ENCODE assay signal across 8 cellular contexts in genomic region chr2:104944495-104944894, GRCh38.
A peak's percentile ranks its signal among the peaks of the same experiment; 100 is the strongest.
DNase-seq lines count a peak whose midpoint lies in the region; ATAC-seq and TF ChIP-seq lines count a peak whose summit lies in the region.

No MANE protein-coding gene starts in this region.

- peaks cover 0 to 4% (median 2%) of the 10 kb centered on the region in 4 donors for H3K4me1 ChIP-seq in liver (ENCODE audit: control insufficient read depth in 4 of 4, insufficient read depth in 4 of 4, low read length in 3 of 4)

- peaks cover 0 to 12% (median under 1%) of the 10 kb centered on the region in 4 donors for H3K27me3 ChIP-seq in liver (ENCODE audit: control insufficient read depth in 4 of 4, insufficient read depth in 4 of 4, low read length in 3 of 4)

- TF ChIP-seq CTCF in liver (IDR thresholded peaks at IDR 0.05; ENCODE audit: low read depth, low read length, missing input control) = peak; percentile 63

- no peak for ATAC-seq in GM18861 (IDR thresholded peaks at IDR 0.05; ENCODE audit: unreplicated experiment)
- no peak for ATAC-seq in HG02970 (IDR thresholded peaks at IDR 0.05; ENCODE audit: low FRiP score, unreplicated experiment)
- no peak for ATAC-seq in GM18873 (IDR thresholded peaks at IDR 0.05; ENCODE audit: low FRiP score, unreplicated experiment)

- no peak overlapping the region for H3K9ac ChIP-seq in liver (ENCODE audit: low read depth in 1 of 2, low read length in 2 of 2)

- no peaks in the 10 kb centered on the region for H3K36me3 ChIP-seq in liver (ENCODE audit: control insufficient read depth in 4 of 4, insufficient read depth in 3 of 4, low read depth in 1 of 4, low read length in 3 of 4)

- DNase-seq in COLO668 (lab: John Stamatoyannopoulos, UW; ENCODE audit: unreplicated experiment) = peak; percentile 8
- DNase-seq in HuH-7 (ENCODE audit: low spot score) = peak; percentile 25
- peak; percentile 75 for DNase-seq in astrocyte of the hippocampus (ENCODE audit: low read depth, low spot score)
- no peak for DNase-seq in 8988T

- 59% methylated on average over 1 of the region's 1 CpG for WGBS in liver

- TF ChIP-seq RAD21 in liver (IDR thresholded peaks at IDR 0.05) = peak; percentile 87 to 88

- no peak overlapping the region for H3K4me3 ChIP-seq in liver (ENCODE audit: low read depth in 1 of 3, low read length in 3 of 3)

- H3K9me3 ChIP-seq in liver (ENCODE audit: control insufficient read depth in 4 of 4, low read length in 3 of 4) = no peaks in the 10 kb centered on the region

- H3K27ac ChIP-seq in liver (ENCODE audit: low read depth in 1 of 2, low read length in 2 of 2) = no peak overlapping the region

TF ChIP-seq in liver, 16 proteins besides CTCF, POLR2A, EP300 and RAD21:
- TF ChIP-seq HNF4G (IDR thresholded peaks at IDR 0.05) (no peak), TAF1 (conservative IDR thresholded peaks at IDR 0.05) (no peak), EGR1 (IDR thresholded peaks at IDR 0.05; ENCODE audit: low read depth in 2 of 2) (no peak), REST (IDR thresholded peaks at IDR 0.05) (no peak), MAX (IDR thresholded peaks at IDR 0.05) (no peak)
